In the genomic region with DNA sequence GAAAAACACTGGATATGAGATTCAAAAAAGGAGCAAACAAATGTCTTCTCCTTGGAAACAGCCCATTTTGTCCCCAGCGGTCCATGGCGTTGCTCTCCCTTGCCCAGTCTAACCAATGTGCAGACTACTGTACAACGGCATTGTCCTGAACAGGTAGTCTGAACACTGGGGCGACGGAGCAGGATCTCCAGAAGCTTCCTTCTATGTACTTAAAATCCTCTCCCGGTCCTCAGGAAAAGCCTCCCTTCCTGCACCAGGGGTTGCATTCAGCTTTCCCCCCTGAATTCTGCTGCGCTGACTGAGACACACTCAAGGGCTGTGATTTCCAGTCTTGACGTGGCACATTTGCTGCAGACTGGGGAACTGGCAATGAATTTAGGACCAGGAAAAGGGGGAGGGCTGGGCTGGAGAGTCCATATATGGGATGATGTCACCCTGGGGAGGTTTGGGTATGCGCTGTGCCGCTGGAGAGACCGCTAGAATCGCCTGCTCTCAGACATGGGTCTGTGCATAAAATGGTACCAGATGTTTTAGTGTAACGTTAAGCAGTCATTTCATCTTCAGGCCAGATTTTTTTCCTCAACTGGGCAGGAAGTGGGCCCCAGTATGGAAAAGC, we compare ENCODE assay signal across 9 cellular contexts.
DNase-seq lines count a peak whose midpoint lies in the region; ATAC-seq and TF ChIP-seq lines count a peak whose summit lies in the region.
"Had no signal": no experiment of that assay in that cellular context is flagged by ENCODE, and none has a peak within 500 bp of the region (broad histone marks: within the 10 kb centered on the region; RNA-seq: fewer than 3 reads in every experiment).

No MANE protein-coding gene starts in this region.

- H3K9ac ChIP-seq in rectal smooth muscle tissue (ENCODE audit: low read length), result peak overlapping the region; percentile 73

- POLR2A ChIA-PET in WTC11 (lab: Charles Lee), result no interaction called here
- POLR2A ChIA-PET in CD4-positive, alpha-beta T cell (lab: Charles Lee), result interaction anchor here (0.7 kb wide), 1 partner anchor 11 kb away, joined by 3 read pairs; no protein-coding TSS in a partner anchor

- peaks cover 8% of the 10 kb centered on the region for H3K4me1 ChIP-seq in rectal smooth muscle tissue (ENCODE audit: control insufficient read depth, insufficient read depth, low read length)

- no peak overlapping the region; the same call in 1 of the 2 replicates for H3K27ac Mint-ChIP-seq in WTC11
- no peak overlapping the region for H3K27ac Mint-ChIP-seq in CD4-positive, alpha-beta T cell

- H3K4me3 Mint-ChIP-seq in WTC11, result no peak overlapping the region
- H3K4me3 Mint-ChIP-seq in CD4-positive, alpha-beta T cell, result no peak overlapping the region

- TF ChIP-seq CTCF in WTC11 (IDR thresholded peaks at IDR 0.05), result no peak
- TF ChIP-seq CTCF in CD4-positive, alpha-beta T cell (IDR thresholded peaks at IDR 0.05), result no peak

- no peaks in the 10 kb centered on the region for H3K9me3 ChIP-seq in CD4-positive, alpha-beta T cell (ENCODE audit: control insufficient read depth, low read length)

- H3K27ac ChIP-seq in rectal smooth muscle tissue (ENCODE audit: low read depth, low read length), result peak overlapping the region; percentile 91
- H3K27ac ChIP-seq in CD4-positive, alpha-beta T cell (ENCODE audit: low read depth, low read length), result no peak overlapping the region

- H3K36me3 ChIP-seq in rectal smooth muscle tissue (ENCODE audit: control insufficient read depth, insufficient read depth, low read length), result no peaks in the 10 kb centered on the region

- no peaks in the 10 kb centered on the region for H3K27me3 ChIP-seq in rectal smooth muscle tissue (ENCODE audit: control insufficient read depth, insufficient read depth, low read length)
- H3K27me3 ChIP-seq in CD4-positive, alpha-beta T cell (ENCODE audit: control insufficient read depth, insufficient read depth, low read length), result no peaks in the 10 kb centered on the region

- H3K36me3 Mint-ChIP-seq in WTC11, result no peaks in the 10 kb centered on the region
- H3K36me3 Mint-ChIP-seq in CD4-positive, alpha-beta T cell (ENCODE audit: low read depth), result no peaks in the 10 kb centered on the region

- DNase-seq in DMS114 treated with DMSO at 0.1 percent for 48 hours (lab: John Stamatoyannopoulos, UW; ENCODE audit: unreplicated experiment), result peak; percentile 89
- DNase-seq in WTC11 (ENCODE audit: low spot score), result no peak
- DNase-seq in left cardiac atrium, result peak; percentile 76
- DNase-seq in NCI-H526 (lab: John Stamatoyannopoulos, UW), result no peak
- no peak for DNase-seq in activated T-cell treated with anti-CD3 and anti-CD28 coated beads for 4 hours
- DNase-seq in CD4-positive, alpha-beta T cell, result no peak
- DNase-seq: NCI-H510A treated with DMSO at 0.1 percent for 48 hours had no signal

- peaks cover 47% of the 10 kb centered on the region for H3K4me1 Mint-ChIP-seq in WTC11
- no peaks in the 10 kb centered on the region for H3K4me1 Mint-ChIP-seq in CD4-positive, alpha-beta T cell (ENCODE audit: low read depth)

- H3K27me3 Mint-ChIP-seq in WTC11 (ENCODE audit: low read depth), result no peaks in the 10 kb centered on the region
- H3K27me3 Mint-ChIP-seq in CD4-positive, alpha-beta T cell, result no peaks in the 10 kb centered on the region

- H3K4me3 ChIP-seq in rectal smooth muscle tissue (ENCODE audit: low read length), result peak overlapping the region; percentile 81

- ATAC-seq in WTC11 (peak; percentile 38), left cardiac atrium (peak; percentile 96 to 97), HG03520 (IDR thresholded peaks at IDR 0.05; ENCODE audit: unreplicated experiment) (no peak)
- no peak for ATAC-seq in CD4-positive, alpha-beta T cell (ENCODE audit: poor library complexity)

- CTCF ChIA-PET in WTC11 (lab: Charles Lee), result no interaction called here
- CTCF ChIA-PET in CD4-positive, alpha-beta T cell (lab: Charles Lee), result no interaction called here

- intact Hi-C loops in left cardiac atrium (cut with DNase I), result loop anchor here in 1 of 2 donors (10.0 kb wide), 1 partner anchor 250 kb away; no protein-coding TSS in a partner anchor
- intact Hi-C loops in CD4-positive, alpha-beta T cell (cut with DNase I, micrococcal nuclease), result no loop called here

- no peaks in the 10 kb centered on the region for H3K9me3 Mint-ChIP-seq in WTC11
- H3K9me3 Mint-ChIP-seq in CD4-positive, alpha-beta T cell, result no peaks in the 10 kb centered on the region

TF ChIP-seq in WTC11, 78 proteins besides CTCF, POLR2A, EP300 and RAD21:
- TF ChIP-seq ETV6 (CRISPR knock-in tag; IDR thresholded peaks at IDR 0.05) (no peak), CDX4 (CRISPR knock-in tag; IDR thresholded peaks at IDR 0.05; ENCODE audit: borderline replicate concordance) (peak; percentile 63; the same call in 1 of the 2 replicates)

Comparison
In these comparisons a context has a peak if more than half of its experiments do, and no peak if none do; other contexts are left out.
1. DNase-seq: peak in DMS114 treated with DMSO at 0.1 percent for 48 hours (single experiment) and left cardiac atrium (single experiment); none in WTC11 (single experiment), NCI-H526 (0 of 2), activated T-cell treated with anti-CD3 and anti-CD28 coated beads for 4 hours (single experiment) and CD4-positive, alpha-beta T cell (0 of 10).
2. ATAC-seq: peak in WTC11 (single experiment) and left cardiac atrium (2 of 2); none in CD4-positive, alpha-beta T cell (single experiment) and HG03520 (single experiment).